ENCODE assay signal across 14 cellular contexts in genomic region chr3:71307884-71308697, GRCh38.
DNase-seq lines count a peak whose midpoint lies in the region; FAIRE-seq and TF ChIP-seq lines count a peak whose summit lies in the region.
"Had no signal": no experiment of that assay in that cellular context is flagged by ENCODE, and none has a peak within 500 bp of the region (broad histone marks: within the 10 kb centered on the region; RNA-seq: fewer than 3 reads in every experiment).

No MANE protein-coding gene starts in this region.

- H3F3A ChIP-seq in neural cell (ENCODE audit: insufficient read depth, low read length, poor library complexity, severe bottlenecking), result no peaks in the 10 kb centered on the region

- no peak overlapping the region for H3K27ac ChIP-seq in H1 (ENCODE audit: low read depth, low read length)
- no peak overlapping the region for H3K27ac ChIP-seq in neural cell (ENCODE audit: low read length)
- no peak overlapping the region for H3K27ac ChIP-seq in WERI-Rb-1
- H3K27ac ChIP-seq: A549 had no signal

- H3K23ac ChIP-seq in H1 (ENCODE audit: insufficient read length), result no peak overlapping the region

- TF ChIP-seq EP300 in H1 (IDR thresholded peaks at IDR 0.05; ENCODE audit: borderline replicate concordance in 1 of 2, low read depth in 2 of 2, low read length in 2 of 2) (no peak), neural cell (conservative IDR thresholded peaks at IDR 0.05; ENCODE audit: poor library complexity, severe bottlenecking) (peak; percentile 21)

- no peak overlapping the region for H2BK5ac ChIP-seq in H1 (ENCODE audit: low read depth, low read length)

- H3K9me3 ChIP-seq in H1 (ENCODE audit: insufficient read depth in 2 of 2, low read depth in 1 of 2, low read length in 1 of 2) (no peaks in the 10 kb centered on the region), neural cell (ENCODE audit: low read length) (no peaks in the 10 kb centered on the region), WERI-Rb-1 (ENCODE audit: severe bottlenecking) (no peaks in the 10 kb centered on the region)
- H3K9me3 ChIP-seq: A549 had no signal

- H3K79me2 ChIP-seq in H1 (ENCODE audit: control insufficient read depth in 1 of 2, insufficient read depth in 2 of 2, low read length in 2 of 2) (peaks cover 0 to 20% of the 10 kb centered on the region in 2 experiments; a peak in 3 of 4 replicates), neural cell (replicated peaks; ENCODE audit: insufficient read depth, low read length) (no peaks in the 10 kb centered on the region)

- H2BK20ac ChIP-seq in H1 (ENCODE audit: low read length), result 0 out of 2 replicates have a peak overlapping the region, but pooled peaks have one; percentile 26

- H3K9ac ChIP-seq in H1 (replicated peaks in 1 of 4; ENCODE audit: extremely low read depth in 1 of 4, low read depth in 3 of 4, low read length in 3 of 4), result no peak overlapping the region
- peak overlapping the region; percentile 3 for H3K9ac ChIP-seq in neural cell (ENCODE audit: low read length)

- POLR2A ChIA-PET in H1 (lab: Charles Lee; ENCODE audit: partially characterized antibody), result interaction anchor here (0.7 kb wide), 1 partner anchor 59 kb away, joined by 3 read pairs; no protein-coding TSS in a partner anchor

- H4K5ac ChIP-seq in H1 (ENCODE audit: insufficient read length, low read depth, low read length), result no peak overlapping the region

- no peak overlapping the region for H2BK120ac ChIP-seq in H1 (replicated peaks; ENCODE audit: low read depth, low read length)

- TF ChIP-seq POLR2A in H1 (IDR thresholded peaks at IDR 0.05; ENCODE audit: control extremely low read depth in 1 of 2, low read depth in 2 of 2, low read length in 2 of 2), result no peak

- H2BK12ac ChIP-seq in H1 (ENCODE audit: low read depth, low read length), result no peak overlapping the region

- no peaks in the 10 kb centered on the region for H3K9me2 ChIP-seq in neural cell (ENCODE audit: insufficient read depth, low read length)

- no peak overlapping the region for H4K91ac ChIP-seq in H1 (replicated peaks; ENCODE audit: insufficient read length, low read length)

- no peaks in the 10 kb centered on the region; the same call in 1 of the 2 replicates for H3K79me1 ChIP-seq in H1 (ENCODE audit: low read depth, low read length)

- no peak overlapping the region for H3K18ac ChIP-seq in H1 (ENCODE audit: extremely low read depth, low read length)

- no peak for TF ChIP-seq CTCF in H1 (IDR thresholded peaks at IDR 0.05; ENCODE audit: control extremely low read depth in 1 of 3, insufficient read depth in 1 of 3, low read depth in 1 of 3, low read length in 3 of 3)
- no peak for TF ChIP-seq CTCF in neural cell (IDR thresholded peaks at IDR 0.05; ENCODE audit: poor library complexity, severe bottlenecking)
- no peak for TF ChIP-seq CTCF in WERI-Rb-1 (IDR thresholded peaks at IDR 0.05; ENCODE audit: low read depth, low read length)

- no peak overlapping the region for H4K8ac ChIP-seq in H1 (ENCODE audit: extremely low read depth, insufficient read depth, low read length)

- H3K4me3 Mint-ChIP-seq in activated CD4-positive, alpha-beta T cell treated with anti-CD3 and anti-CD28 coated beads, Interleukin-2, amount 10 ng/mL, durations not matched to agents 24 days and 14 days, result peak overlapping the region; percentile 5

- no peak for FAIRE-seq in H1 (lab: Jason Lieb, UNC)
- FAIRE-seq: A549, bronchial epithelial cell, GM12878 had no signal

- H2AK5ac ChIP-seq in H1 (ENCODE audit: low read depth, low read length), result no peak overlapping the region

- H4K20me1 ChIP-seq in H1 (replicated peaks in 1 of 2; ENCODE audit: control insufficient read depth in 1 of 2, insufficient read depth in 2 of 2, low read length in 2 of 2) (no peaks in the 10 kb centered on the region), neural cell (ENCODE audit: insufficient read depth) (no peaks in the 10 kb centered on the region)

- no peak for TF ChIP-seq RAD21 in H1 (IDR thresholded peaks at IDR 0.05 in 1 of 2, conservative IDR thresholded peaks at IDR 0.05 in 1 of 2; ENCODE audit: low read depth in 2 of 2, low read length in 2 of 2)
- no peak for TF ChIP-seq RAD21 in neural cell (conservative IDR thresholded peaks at IDR 0.05)

- H3K27me3 ChIP-seq in H1 (replicated peaks in 1 of 4; ENCODE audit: control insufficient read depth in 3 of 4, extremely low read depth in 1 of 4, insufficient read depth in 3 of 4, low read length in 3 of 4) (no peaks in the 10 kb centered on the region), neural cell (ENCODE audit: insufficient read depth, low read depth, low read length) (no peaks in the 10 kb centered on the region), WERI-Rb-1 (ENCODE audit: insufficient read depth, low read depth, severe bottlenecking) (no peaks in the 10 kb centered on the region)

- H3K4me2 ChIP-seq in H1 (ENCODE audit: insufficient read depth in 1 of 2, low read depth in 2 of 2, low read length in 2 of 2), result no peak overlapping the region
- H3K4me2 ChIP-seq in neural cell (ENCODE audit: low read length), result no peak overlapping the region
- H3K4me2 ChIP-seq: A549 had no signal

- CTCF ChIA-PET in H1 (lab: Charles Lee; ENCODE audit: partially characterized antibody), result interaction anchor here (0.6 to 1.6 kb wide), 8 partner anchors 11 to 373 kb away, joined by 3 to 5 read pairs (median 3); no protein-coding TSS in a partner anchor

- DNase-seq in activated CD4-positive, alpha-beta T cell treated with anti-CD3 and anti-CD28 coated beads, Interleukin-2, amount 10 ng/mL, durations not matched to agents 24 days and 14 days, result no peak
- no peak for DNase-seq in activated CD4-positive, alpha-beta T cell treated with anti-CD3 and anti-CD28 coated beads, Interleukin-2, amount 50 U/mL, for 1 hour
- DNase-seq in NCI-H69 (lab: John Stamatoyannopoulos, UW), result peak; percentile 30
- no peak for DNase-seq in H1 (ENCODE audit: low read depth in 1 of 2, low spot score in 2 of 2)
- DNase-seq in WERI-Rb-1, result no peak
- DNase-seq in DMS153 treated with DMSO at 0.1 percent for 48 hours (lab: John Stamatoyannopoulos, UW; ENCODE audit: unreplicated experiment), result no peak
- no peak for DNase-seq in NCI-H345 (lab: John Stamatoyannopoulos, UW)
- DNase-seq: DMS53; MM.1S; stimulated activated CD4-positive, alpha-beta T cell treated with anti-CD3 and anti-CD28 coated beads, Interleukin-4, amount 100 ng/mL, for 4 hours had no signal

- H3K36me3 ChIP-seq in H1 (ENCODE audit: control insufficient read depth in 2 of 4, insufficient read depth in 4 of 4, low read length in 3 of 4) (no peaks in the 10 kb centered on the region), neural cell (ENCODE audit: insufficient read depth, low read length) (no peaks in the 10 kb centered on the region), WERI-Rb-1 (no peaks in the 10 kb centered on the region)

- peaks cover 4% of the 10 kb centered on the region; the same call in 1 of the 2 replicates for H3K23me2 ChIP-seq in H1 (ENCODE audit: low read depth, low read length)

- no peak overlapping the region for H3K56ac ChIP-seq in H1 (replicated peaks; ENCODE audit: insufficient read length, low read depth, low read length)

- H3K27ac Mint-ChIP-seq in activated CD4-positive, alpha-beta T cell treated with anti-CD3 and anti-CD28 coated beads, Interleukin-2, amount 10 ng/mL, durations not matched to agents 24 days and 14 days, result no peak overlapping the region

- H3K9me3 Mint-ChIP-seq in activated CD4-positive, alpha-beta T cell treated with anti-CD3 and anti-CD28 coated beads, Interleukin-2, amount 10 ng/mL, durations not matched to agents 24 days and 14 days, result no peaks in the 10 kb centered on the region

- H2BK15ac ChIP-seq in H1 (ENCODE audit: low read length), result peak overlapping the region; percentile 18; the same call in 1 of the 2 replicates

- H3K4me1 ChIP-seq in H1 (replicated peaks in 1 of 4; ENCODE audit: control insufficient read depth in 3 of 4, insufficient read depth in 4 of 4, low read length in 3 of 4), result peaks cover 2 to 15% (median 11%) of the 10 kb centered on the region in 4 experiments; a peak in 4 of 7 replicates

- H3K14ac ChIP-seq in H1 (ENCODE audit: insufficient read length), result no peak overlapping the region

- H3K4me1 Mint-ChIP-seq in activated CD4-positive, alpha-beta T cell treated with anti-CD3 and anti-CD28 coated beads, Interleukin-2, amount 10 ng/mL, durations not matched to agents 24 days and 14 days, result peaks cover 43% of the 10 kb centered on the region

- 89% methylated on average over 19 of the region's 19 CpGs; no CpG with 5 or more reads in 1 of the 2 experiments for WGBS in H1 (ENCODE audit: extremely low coverage in 1 of 2, insufficient coverage in 1 of 2, insufficient read length in 1 of 2, insufficient replicate concordance in 2 of 2, low coverage in 1 of 2, low lambda C conversion rate in 2 of 2, missing lambda C conversion rate in 1 of 2), 2 experiments

- intact Hi-C loops in activated CD4-positive, alpha-beta T cell treated with anti-CD3 and anti-CD28 coated beads, Interleukin-2, amount 10 ng/mL, durations not matched to agents 24 days and 14 days (cut with micrococcal nuclease), result loop anchor here (2.0 to 5.0 kb wide), 2 partner anchors 85 to 204 kb away; no protein-coding TSS in a partner anchor

- no peaks in the 10 kb centered on the region for H3K36me3 Mint-ChIP-seq in activated CD4-positive, alpha-beta T cell treated with anti-CD3 and anti-CD28 coated beads, Interleukin-2, amount 10 ng/mL, durations not matched to agents 24 days and 14 days (ENCODE audit: low read depth)

- no peak overlapping the region for H3K4me3 ChIP-seq in H1 (ENCODE audit: extremely low read depth in 1 of 4, insufficient read depth in 2 of 4, low read depth in 3 of 4, low read length in 4 of 4)
- H3K4me3 ChIP-seq in neural cell (ENCODE audit: low read length), result no peak overlapping the region
- H3K4me3 ChIP-seq in WERI-Rb-1 (ENCODE audit: low read depth, low read length), result no peak overlapping the region
- H3K4me3 ChIP-seq: A549, GM12878 had no signal

- H2AFZ ChIP-seq in H1 (ENCODE audit: low read length) (no peak overlapping the region), neural cell (ENCODE audit: low read depth, low read length) (no peak overlapping the region)

- no peak overlapping the region for H3K4ac ChIP-seq in H1 (replicated peaks; ENCODE audit: insufficient read length, low read depth, low read length)

- H3K27me3 Mint-ChIP-seq in activated CD4-positive, alpha-beta T cell treated with anti-CD3 and anti-CD28 coated beads, Interleukin-2, amount 10 ng/mL, durations not matched to agents 24 days and 14 days, result peaks cover 33% of the 10 kb centered on the region

TF ChIP-seq in H1, 55 proteins besides CTCF, POLR2A, EP300 and RAD21 (continues in another document):
- TF ChIP-seq HDAC6 (IDR thresholded peaks at IDR 0.05; ENCODE audit: low read depth, low read length) (no peak), TCF12 (IDR thresholded peaks at IDR 0.05; ENCODE audit: low read depth, low read length) (no peak), HDAC2 (IDR thresholded peaks at IDR 0.05; ENCODE audit: borderline replicate concordance in 1 of 2, low read depth in 2 of 2, low read length in 2 of 2) (no peak)

TF ChIP-seq in neural cell, 6 proteins besides CTCF, POLR2A, EP300 and RAD21 (continues in another document):
- no peak for TF ChIP-seq TAF1 (IDR thresholded peaks at IDR 0.05; ENCODE audit: low read depth)
- no peak for TF ChIP-seq EZH2 (IDR thresholded peaks at IDR 0.05; ENCODE audit: borderline replicate concordance, insufficient read depth, low read length, poor library complexity, severe bottlenecking)
- no peak for TF ChIP-seq POLR2AphosphoS5 (IDR thresholded peaks at IDR 0.05)
- no peak for TF ChIP-seq MXI1 (conservative IDR thresholded peaks at IDR 0.05; ENCODE audit: poor library complexity, severe bottlenecking)
